Comparison of ENCODE assay signal across 8 cellular contexts in the genomic region with DNA sequence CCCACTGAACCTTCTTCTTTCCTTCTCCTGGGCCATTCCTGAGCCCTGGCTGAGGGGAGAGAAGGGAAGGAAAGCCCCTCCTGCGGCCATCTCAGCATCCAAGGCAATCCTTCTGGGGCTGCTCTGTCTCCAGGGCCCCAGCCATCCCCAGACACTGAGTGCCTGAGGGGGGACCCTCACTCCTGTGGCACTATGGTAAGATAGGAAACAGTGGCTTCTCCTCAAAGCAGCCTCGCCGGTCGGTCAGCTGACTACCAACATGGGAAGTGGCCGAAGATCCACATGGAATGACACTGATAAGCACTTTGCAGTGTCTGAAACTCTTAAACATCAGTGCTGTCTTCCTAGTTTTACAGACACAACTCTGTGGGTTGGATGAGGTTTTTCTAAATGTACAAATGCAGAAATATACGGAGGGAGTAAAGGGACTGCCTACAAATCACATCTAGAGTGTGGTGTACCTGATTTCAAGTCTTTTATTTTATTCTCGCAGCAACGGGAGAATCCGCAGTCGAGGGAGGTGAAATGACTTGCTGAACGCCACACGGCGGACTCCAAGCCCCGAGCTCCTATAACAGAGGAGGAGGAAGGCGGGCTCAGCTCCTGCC. TPM values are rescaled to one million over a fixed set of nuclear protein-coding genes. Genes with fewer than 3 reads are reported as not detected.
DNase-seq lines count a peak whose midpoint lies in the region; ATAC-seq and TF ChIP-seq lines count a peak whose summit lies in the region.

No MANE protein-coding gene starts in this region.

- intact Hi-C loops in activated CD4-positive, alpha-beta T cell treated with anti-CD3 and anti-CD28 coated beads, Interleukin-2, amount 10 ng/mL, durations not matched to agents 24 days and 14 days (cut with micrococcal nuclease): loop anchor here (1.0 to 5.0 kb wide), 7 partner anchors 10 to 1000 kb away; a partner anchor contains a TSS

- peaks cover 3% of the 10 kb centered on the region for H3K36me3 Mint-ChIP-seq in activated CD4-positive, alpha-beta T cell treated with anti-CD3 and anti-CD28 coated beads, Interleukin-2, amount 10 ng/mL, durations not matched to agents 24 days and 14 days (ENCODE audit: low read depth)
- H3K36me3 Mint-ChIP-seq in WTC11: no peaks in the 10 kb centered on the region

- no peaks in the 10 kb centered on the region for H3K36me3 ChIP-seq in thoracic aorta

- ATAC-seq in WTC11: no peak
- ATAC-seq in thoracic aorta (ENCODE audit: insufficient number of reproducible peaks, low FRiP score, low read depth): no peak
- ATAC-seq in HG02981 (IDR thresholded peaks at IDR 0.05; ENCODE audit: unreplicated experiment): no peak
- no peak for ATAC-seq in HG02571 (IDR thresholded peaks at IDR 0.05; ENCODE audit: unreplicated experiment)

- H3K9me3 Mint-ChIP-seq in activated CD4-positive, alpha-beta T cell treated with anti-CD3 and anti-CD28 coated beads, Interleukin-2, amount 10 ng/mL, durations not matched to agents 24 days and 14 days: peaks cover 4% of the 10 kb centered on the region
- no peaks in the 10 kb centered on the region for H3K9me3 Mint-ChIP-seq in WTC11

- TF ChIP-seq CTCF in WTC11 (IDR thresholded peaks at IDR 0.05) (no peak), thoracic aorta (IDR thresholded peaks at IDR 0.05) (no peak)

- peak overlapping the region; percentile 75 for H3K4me3 Mint-ChIP-seq in activated CD4-positive, alpha-beta T cell treated with anti-CD3 and anti-CD28 coated beads, Interleukin-2, amount 10 ng/mL, durations not matched to agents 24 days and 14 days
- peak overlapping the region; percentile 67 for H3K4me3 Mint-ChIP-seq in WTC11

- peaks cover 39% of the 10 kb centered on the region for H3K4me1 Mint-ChIP-seq in activated CD4-positive, alpha-beta T cell treated with anti-CD3 and anti-CD28 coated beads, Interleukin-2, amount 10 ng/mL, durations not matched to agents 24 days and 14 days
- H3K4me1 Mint-ChIP-seq in WTC11: peaks cover 14% of the 10 kb centered on the region

- H3K9me3 ChIP-seq in iPS-18c (ENCODE audit: control insufficient read depth, insufficient read depth, low read length) (no peaks in the 10 kb centered on the region), thoracic aorta (no peaks in the 10 kb centered on the region)

- peaks cover 7% of the 10 kb centered on the region for H3K27me3 ChIP-seq in thoracic aorta (replicated peaks; ENCODE audit: insufficient read depth)

- CTCF ChIA-PET in WTC11 (lab: Charles Lee): interaction anchor here (0.8 to 5.1 kb wide), 9 partner anchors 9 to 374 kb away, joined by 3 to 38 read pairs (median 6); a partner anchor contains a TSS

- peaks cover 27% of the 10 kb centered on the region for H3K27me3 Mint-ChIP-seq in activated CD4-positive, alpha-beta T cell treated with anti-CD3 and anti-CD28 coated beads, Interleukin-2, amount 10 ng/mL, durations not matched to agents 24 days and 14 days
- H3K27me3 Mint-ChIP-seq in WTC11 (ENCODE audit: low read depth): peaks cover 72% of the 10 kb centered on the region

- POLR2A ChIA-PET in WTC11 (lab: Charles Lee): interaction anchor here (0.6 kb wide), 1 partner anchor 70 kb away, joined by 5 read pairs; no protein-coding TSS in a partner anchor

- peak overlapping the region; percentile 84 for H3K27ac Mint-ChIP-seq in activated CD4-positive, alpha-beta T cell treated with anti-CD3 and anti-CD28 coated beads, Interleukin-2, amount 10 ng/mL, durations not matched to agents 24 days and 14 days
- no peak overlapping the region for H3K27ac Mint-ChIP-seq in WTC11

- peak; percentile 59 for DNase-seq in activated CD4-positive, alpha-beta T cell treated with anti-CD3 and anti-CD28 coated beads, Interleukin-2, amount 10 ng/mL, durations not matched to agents 24 days and 14 days
- DNase-seq in activated CD4-positive, alpha-beta T cell treated with anti-CD3 and anti-CD28 coated beads for 48 hours: no peak
- DNase-seq in WTC11 (ENCODE audit: low spot score) (no peak), thoracic aorta (ENCODE audit: low spot score) (no peak)
- no peak for DNase-seq in stimulated activated CD4-positive, alpha-beta T cell treated with anti-CD3 and anti-CD28 coated beads, Interleukin-1b, Interleukin-23, amount 100 ng/mL, for 48 hours

- H3K4me1 ChIP-seq in thoracic aorta (ENCODE audit: control insufficient read depth in 1 of 2, low read depth in 2 of 2): peaks cover 25 to 31% of the 10 kb centered on the region in 2 donors

- H3K4me3 ChIP-seq in iPS-18c (ENCODE audit: insufficient read depth, low read depth, low read length) (peak overlapping the region; percentile 64), thoracic aorta (peak overlapping the region; percentile 94)

- no peak overlapping the region for H3K27ac ChIP-seq in thoracic aorta

TF ChIP-seq in WTC11, 78 proteins besides CTCF, POLR2A, EP300 and RAD21:
- TF ChIP-seq SP1 (CRISPR knock-in tag; conservative IDR thresholded peaks at IDR 0.05): peak; percentile 8; the same call in 1 of the 2 replicates
- TF ChIP-seq, protein P1, sequence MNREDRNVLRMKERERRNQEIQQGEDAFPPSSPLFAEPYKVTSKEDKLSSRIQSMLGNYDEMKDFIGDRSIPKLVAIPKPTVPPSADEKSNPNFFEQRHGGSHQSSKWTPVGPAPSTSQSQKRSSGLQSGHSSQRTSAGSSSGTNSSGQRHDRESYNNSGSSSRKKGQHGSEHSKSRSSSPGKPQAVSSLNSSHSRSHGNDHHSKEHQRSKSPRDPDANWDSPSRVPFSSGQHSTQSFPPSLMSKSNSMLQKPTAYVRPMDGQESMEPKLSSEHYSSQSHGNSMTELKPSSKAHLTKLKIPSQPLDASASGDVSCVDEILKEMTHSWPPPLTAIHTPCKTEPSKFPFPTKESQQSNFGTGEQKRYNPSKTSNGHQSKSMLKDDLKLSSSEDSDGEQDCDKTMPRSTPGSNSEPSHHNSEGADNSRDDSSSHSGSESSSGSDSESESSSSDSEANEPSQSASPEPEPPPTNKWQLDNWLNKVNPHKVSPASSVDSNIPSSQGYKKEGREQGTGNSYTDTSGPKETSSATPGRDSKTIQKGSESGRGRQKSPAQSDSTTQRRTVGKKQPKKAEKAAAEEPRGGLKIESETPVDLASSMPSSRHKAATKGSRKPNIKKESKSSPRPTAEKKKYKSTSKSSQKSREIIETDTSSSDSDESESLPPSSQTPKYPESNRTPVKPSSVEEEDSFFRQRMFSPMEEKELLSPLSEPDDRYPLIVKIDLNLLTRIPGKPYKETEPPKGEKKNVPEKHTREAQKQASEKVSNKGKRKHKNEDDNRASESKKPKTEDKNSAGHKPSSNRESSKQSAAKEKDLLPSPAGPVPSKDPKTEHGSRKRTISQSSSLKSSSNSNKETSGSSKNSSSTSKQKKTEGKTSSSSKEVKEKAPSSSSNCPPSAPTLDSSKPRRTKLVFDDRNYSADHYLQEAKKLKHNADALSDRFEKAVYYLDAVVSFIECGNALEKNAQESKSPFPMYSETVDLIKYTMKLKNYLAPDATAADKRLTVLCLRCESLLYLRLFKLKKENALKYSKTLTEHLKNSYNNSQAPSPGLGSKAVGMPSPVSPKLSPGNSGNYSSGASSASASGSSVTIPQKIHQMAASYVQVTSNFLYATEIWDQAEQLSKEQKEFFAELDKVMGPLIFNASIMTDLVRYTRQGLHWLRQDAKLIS (CRISPR knock-in tag; IDR thresholded peaks at IDR 0.05; ENCODE audit: borderline replicate concordance): no peak
- TF ChIP-seq SMAD3 (CRISPR knock-in tag; IDR thresholded peaks at IDR 0.05; ENCODE audit: borderline replicate concordance): no peak
- TF ChIP-seq TP53 (CRISPR knock-in tag; IDR thresholded peaks at IDR 0.05): no peak
- TF ChIP-seq NR1H2 (CRISPR knock-in tag; IDR thresholded peaks at IDR 0.05): no peak
- TF ChIP-seq, protein P2, sequence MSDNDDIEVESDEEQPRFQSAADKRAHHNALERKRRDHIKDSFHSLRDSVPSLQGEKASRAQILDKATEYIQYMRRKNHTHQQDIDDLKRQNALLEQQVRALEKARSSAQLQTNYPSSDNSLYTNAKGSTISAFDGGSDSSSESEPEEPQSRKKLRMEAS (CRISPR knock-in tag; IDR thresholded peaks at IDR 0.05): peak; percentile 11; the same call in 1 of the 2 replicates
- no peak for TF ChIP-seq TEAD4 (CRISPR knock-in tag; IDR thresholded peaks at IDR 0.05)
- no peak for TF ChIP-seq ELF4 (CRISPR knock-in tag; IDR thresholded peaks at IDR 0.05; ENCODE audit: low read depth)
- TF ChIP-seq, protein P3, sequence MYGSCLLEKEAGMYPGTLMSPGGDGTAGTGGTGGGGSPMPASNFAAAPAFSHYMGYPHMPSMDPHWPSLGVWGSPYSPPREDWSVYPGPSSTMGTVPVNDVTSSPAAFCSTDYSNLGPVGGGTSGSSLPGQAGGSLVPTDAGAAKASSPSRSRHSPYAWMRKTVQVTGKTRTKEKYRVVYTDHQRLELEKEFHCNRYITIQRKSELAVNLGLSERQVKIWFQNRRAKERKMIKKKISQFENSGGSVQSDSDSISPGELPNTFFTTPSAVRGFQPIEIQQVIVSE (CRISPR knock-in tag; IDR thresholded peaks at IDR 0.05; ENCODE audit: borderline replicate concordance): no peak

RNA-seq across cellular contexts. Expression of a gene that starts 1.0 kb away (rescaled TPM):
- 3.3 and 3.8 TPM in 2 replicates for total RNA-seq in activated CD4-positive, alpha-beta T cell treated with anti-CD3 and anti-CD28 coated beads, Interleukin-2, amount 10 ng/mL, durations not matched to agents 24 days and 14 days
- 0.50 to 1.2 TPM (median 0.62 TPM) in 3 replicates for total RNA-seq in WTC11 (2021)
- 1 to 10 TPM in 1 of 2 donors, not detected in 1; 4.4 TPM for total RNA-seq in thoracic aorta

RNA-seq across cellular contexts. Expression of a gene that starts 20.9 kb away (rescaled TPM):
- not detected in 2 replicates for total RNA-seq in activated CD4-positive, alpha-beta T cell treated with anti-CD3 and anti-CD28 coated beads, Interleukin-2, amount 10 ng/mL, durations not matched to agents 24 days and 14 days
- total RNA-seq in WTC11 (2021) (0.27 to 0.66 TPM (median 0.53 TPM) in 3 replicates), thoracic aorta (under 1 TPM; 0.35 to 0.81 TPM)

RNA-seq across cellular contexts. Expression of a gene that starts 51.4 kb away (rescaled TPM):
- total RNA-seq in activated CD4-positive, alpha-beta T cell treated with anti-CD3 and anti-CD28 coated beads, Interleukin-2, amount 10 ng/mL, durations not matched to agents 24 days and 14 days: 56.5 and 61.3 TPM in 2 replicates
- total RNA-seq in WTC11 (2021): 102 to 123 TPM (median 103 TPM) in 3 replicates
- 10 to 100 TPM; 14.7 to 19.2 TPM for total RNA-seq in thoracic aorta
